Comparison of ENCODE assay signal across 14 cellular contexts in genomic region chr11:10349281-10349665, GRCh38. TPM values are rescaled to one million over a fixed set of nuclear protein-coding genes. Genes with fewer than 3 reads are reported as not detected.
DNase-seq lines count a peak whose midpoint lies in the region; ATAC-seq and TF ChIP-seq lines count a peak whose summit lies in the region.
"Had no signal": no experiment of that assay in that cellular context is flagged by ENCODE, and none has a peak within 500 bp of the region (broad histone marks: within the 10 kb centered on the region; RNA-seq: fewer than 3 reads in every experiment).

No MANE protein-coding gene starts in this region.

- BruUV-seq in HCT116 (replicated peaks; lab: Mats Ljungman, UMichigan) (no TSS peak), PC-3 (replicated peaks; lab: Mats Ljungman, UMichigan) (no TSS peak)

- TF ChIP-seq RAD21 in HCT116 (IDR thresholded peaks at IDR 0.05; ENCODE audit: low read depth) = no peak

- CTCF ChIA-PET in HCT116 (lab: Charles Lee) = interaction anchor here (3.8 kb wide), 1 partner anchor 17 kb away, joined by 29 read pairs; no protein-coding TSS in a partner anchor
- CTCF ChIA-PET in PC-3 (lab: Charles Lee) = no interaction called here

- H3K36me3 ChIP-seq in HCT116 (ENCODE audit: control insufficient read depth in 1 of 2, insufficient read depth in 2 of 2, low read length in 2 of 2) (no peaks in the 10 kb centered on the region), PC-3 (ENCODE audit: low read depth, low read length) (no peaks in the 10 kb centered on the region), subcutaneous abdominal adipose tissue (ENCODE audit: control insufficient read depth in 5 of 5, insufficient read depth in 5 of 5, low read length in 5 of 5) (no peaks in the 10 kb centered on the region)
- H3K36me3 ChIP-seq: BLaER1 treated with 17β-estradiol and CSF1 and Interleukin-3, amounts not matched to agents 10 nM and 100 nM; Peyer's patch had no signal

- ATAC-seq in HCT116 (no peak), PC-3 (no peak), HG03342 (IDR thresholded peaks at IDR 0.05; ENCODE audit: unreplicated experiment) (no peak)

- H3F3A ChIP-seq in PC-3 (ENCODE audit: low read length, unreplicated experiment) = no peaks in the 10 kb centered on the region

- POLR2A ChIA-PET in HCT116 (lab: Charles Lee) = no interaction called here
- POLR2A ChIA-PET in PC-3 (lab: Charles Lee; ENCODE audit: unreplicated experiment) = no interaction called here

- H3K9me2 ChIP-seq in HCT116 (ENCODE audit: insufficient read depth) (no peaks in the 10 kb centered on the region), PC-3 (replicated peaks; ENCODE audit: low read length) (no peaks in the 10 kb centered on the region)

- H3K79me2 ChIP-seq in HCT116 (ENCODE audit: insufficient read depth, low read length) (no peaks in the 10 kb centered on the region), PC-3 (ENCODE audit: low read length) (no peaks in the 10 kb centered on the region)

- TF ChIP-seq POLR2A in HCT116 (IDR thresholded peaks at IDR 0.05; ENCODE audit: borderline replicate concordance, extremely low read depth, insufficient read depth, insufficient read length) = no peak

- RAD21 ChIA-PET in HCT116 (lab: Charles Lee; ENCODE audit: low non-redundant PET in 1 of 2, low total read pairs in 2 of 2, uncharacterized antibody in 2 of 2, unreplicated experiment in 2 of 2) = no interaction called here

- H3K4me1 ChIP-seq in HCT116 (ENCODE audit: control insufficient read depth in 1 of 2, insufficient read depth in 2 of 2, low read length in 2 of 2) (peaks cover 34 to 43% of the 10 kb centered on the region in 2 experiments), PC-3 (ENCODE audit: insufficient read depth, low read length) (peaks cover 40% of the 10 kb centered on the region), subcutaneous abdominal adipose tissue (ENCODE audit: control insufficient read depth in 5 of 5, insufficient read depth in 5 of 5, low read length in 5 of 5) (peaks cover 6 to 60% (median 44%) of the 10 kb centered on the region in 5 donors)

- no peak for TF ChIP-seq CTCF in HCT116 (IDR thresholded peaks at IDR 0.05 in 2 of 3, conservative IDR thresholded peaks at IDR 0.05 in 1 of 3; ENCODE audit: borderline replicate concordance in 1 of 3, insufficient read depth in 1 of 3, low read depth in 2 of 3, low read length in 2 of 3)
- TF ChIP-seq CTCF in PC-3 (conservative IDR thresholded peaks at IDR 0.05; ENCODE audit: low read depth, low read length) = no peak

- no peak overlapping the region for H3K4me3 ChIP-seq in HCT116 (replicated peaks in 1 of 2; ENCODE audit: low read depth in 1 of 2, low read length in 2 of 2)
- H3K4me3 ChIP-seq in PC-3 (ENCODE audit: low read length) = no peak overlapping the region
- no peak overlapping the region for H3K4me3 ChIP-seq in subcutaneous abdominal adipose tissue (ENCODE audit: low read depth in 1 of 5, low read length in 5 of 5)
- H3K4me3 ChIP-seq: BLaER1 treated with 17β-estradiol and CSF1 and Interleukin-3, amounts not matched to agents 10 nM and 100 nM; Peyer's patch had no signal

- H3K27me3 ChIP-seq in HCT116 (ENCODE audit: insufficient read depth, low read length) (no peaks in the 10 kb centered on the region), PC-3 (ENCODE audit: low read length) (no peaks in the 10 kb centered on the region), subcutaneous abdominal adipose tissue (ENCODE audit: control insufficient read depth in 5 of 5, insufficient read depth in 4 of 5, low read length in 5 of 5) (no peaks in the 10 kb centered on the region)
- H3K27me3 ChIP-seq: BLaER1 treated with 17β-estradiol and CSF1 and Interleukin-3, amounts not matched to agents 10 nM and 100 nM; Peyer's patch had no signal

- H3K4me2 ChIP-seq in HCT116 (ENCODE audit: low read length) = peak overlapping the region; percentile 73; the same call in 1 of the 2 replicates
- H3K4me2 ChIP-seq in PC-3 (ENCODE audit: low read length) = no peak overlapping the region
- H3K4me2 ChIP-seq: BLaER1 treated with 17β-estradiol and CSF1 and Interleukin-3, amounts not matched to agents 10 nM and 100 nM; KMS-11 had no signal

- H3K9me3 ChIP-seq in HCT116 (ENCODE audit: control insufficient read depth in 1 of 2, insufficient read depth in 1 of 2, low read depth in 1 of 2, low read length in 2 of 2) = no peaks in the 10 kb centered on the region
- H3K9me3 ChIP-seq in PC-3 (ENCODE audit: low read length) = no peaks in the 10 kb centered on the region
- H3K9me3 ChIP-seq in subcutaneous abdominal adipose tissue (ENCODE audit: control insufficient read depth in 5 of 5, low read length in 5 of 5) = no peaks in the 10 kb centered on the region
- H3K9me3 ChIP-seq: BLaER1 treated with 17β-estradiol and CSF1 and Interleukin-3, amounts not matched to agents 10 nM and 100 nM; Peyer's patch had no signal

- no peak overlapping the region for H3K9ac ChIP-seq in HCT116 (ENCODE audit: low read length)
- H3K9ac ChIP-seq in PC-3 (ENCODE audit: low read length) = no peak overlapping the region
- peak overlapping the region in 2 of 5 donors; percentile 49 to 57 for H3K9ac ChIP-seq in subcutaneous abdominal adipose tissue (ENCODE audit: low read length in 5 of 5)
- H3K9ac ChIP-seq: BLaER1 treated with 17β-estradiol and CSF1 and Interleukin-3, amounts not matched to agents 10 nM and 100 nM; KMS-11 had no signal

- H4K20me1 ChIP-seq in HCT116 (ENCODE audit: insufficient read depth) = no peaks in the 10 kb centered on the region
- no peaks in the 10 kb centered on the region for H4K20me1 ChIP-seq in PC-3 (ENCODE audit: low read length)
- H4K20me1 ChIP-seq: BLaER1 treated with 17β-estradiol and CSF1 and Interleukin-3, amounts not matched to agents 10 nM and 100 nM had no signal

- H3K27ac ChIP-seq in HCT116 (ENCODE audit: low read depth, low read length) (no peak overlapping the region), PC-3 (ENCODE audit: low read length) (0 out of 2 replicates have a peak overlapping the region, but pooled peaks have one; percentile 6), subcutaneous abdominal adipose tissue (ENCODE audit: low read depth, low read length) (peak overlapping the region; percentile 95)
- H3K27ac ChIP-seq: BLaER1 treated with 17β-estradiol and CSF1 and Interleukin-3, amounts not matched to agents 10 nM and 100 nM; KMS-11; Peyer's patch had no signal

- DNase-seq in HCT116 (ENCODE audit: low read depth, low spot score) (no peak), PC-3 (no peak), kidney glomerular epithelial cell (lab: John Stamatoyannopoulos, UW) (peak; percentile 62), COR-L47 (lab: John Stamatoyannopoulos, UW) (no peak)
- no peak for DNase-seq in stimulated activated CD4-positive, alpha-beta T cell treated with anti-CD3 and anti-CD28 coated beads, Interleukin-4, amount 100 ng/mL, for 24 hours
- DNase-seq: MM.1S, NCI-H1105, NCI-H1694 treated with DMSO at 0.1 percent for 48 hours, Peyer's patch, SHP77 treated with DMSO at 0.1 percent for 48 hours had no signal

- peak overlapping the region; percentile 62 for H2AFZ ChIP-seq in HCT116 (ENCODE audit: low read depth, low read length, poor library complexity, severe bottlenecking)
- H2AFZ ChIP-seq in PC-3 (ENCODE audit: low read length) = no peak overlapping the region

- intact Hi-C loops in HCT116 (cut with micrococcal nuclease) (no loop called here), PC-3 (cut with micrococcal nuclease) (no loop called here)

TF ChIP-seq in HCT116, 20 proteins besides CTCF, POLR2A, EP300 and RAD21:
- no peak for TF ChIP-seq ZNF274 (IDR thresholded peaks at IDR 0.05; ENCODE audit: low read depth, low read length)
- no peak for TF ChIP-seq EGR1 (IDR thresholded peaks at IDR 0.05; ENCODE audit: low read depth)
- TF ChIP-seq MAX (IDR thresholded peaks at IDR 0.05) = no peak
- TF ChIP-seq FOSL1 (IDR thresholded peaks at IDR 0.05; ENCODE audit: low read depth) = no peak

RNA-seq across cellular contexts. Expression of gene ADM, which starts 44.4 kb away (rescaled TPM):
- total RNA-seq in HCT116 (2021; ENCODE audit: unreplicated experiment) (87.2 TPM), PC-3 (2014; rRNA removed) (68.0 and 82.5 TPM in 2 replicates)
- polyA plus RNA-seq in HCT116 (2012) = 186 and 301 TPM in 2 replicates

RNA-seq across cellular contexts. Expression of gene SBF2, which starts 55.3 kb away (rescaled TPM):
- total RNA-seq in HCT116 (2021; ENCODE audit: unreplicated experiment) = 35.0 TPM
- polyA plus RNA-seq in HCT116 (2012) = 19.3 and 21.0 TPM in 2 replicates
- total RNA-seq in PC-3 (2014; rRNA removed) = 30.3 and 31.3 TPM in 2 replicates
